In the genomic region with DNA sequence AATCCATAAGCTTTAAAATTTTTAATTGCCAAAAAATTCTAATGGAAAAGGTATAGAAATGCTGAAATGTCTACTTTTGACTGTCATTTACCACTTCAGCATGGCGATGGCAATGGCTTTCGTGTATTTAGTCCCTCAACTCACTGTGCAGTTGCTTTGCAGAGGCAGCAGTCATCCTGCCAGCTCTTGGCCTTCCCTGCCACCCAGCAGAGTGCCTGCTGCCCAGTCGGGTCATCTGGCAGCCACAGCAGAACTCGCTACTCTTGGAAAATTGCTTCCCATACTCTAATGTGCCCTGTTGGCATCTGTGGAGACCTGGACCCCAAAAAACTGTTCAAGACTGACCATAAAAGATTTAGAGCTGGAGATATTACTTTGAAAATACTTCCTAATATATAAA, we compare ENCODE assay signal across 17 cellular contexts.
DNase-seq lines count a peak whose midpoint lies in the region; TF ChIP-seq lines count a peak whose summit lies in the region.
"Had no signal": no experiment of that assay in that cellular context is flagged by ENCODE, and none has a peak within 500 bp of the region (broad histone marks: within the 10 kb centered on the region; RNA-seq: fewer than 3 reads in every experiment).

No MANE protein-coding gene starts in this region.

- no peaks in the 10 kb centered on the region for H3K4me1 ChIP-seq in left ventricle myocardium inferior
- H3K4me1 ChIP-seq: BLaER1, Caco-2, HAP-1 had no signal

- no peaks in the 10 kb centered on the region for H3K36me3 ChIP-seq in left ventricle myocardium inferior
- H3K36me3 ChIP-seq: BLaER1, HAP-1 had no signal

- H3K4me3 ChIP-seq in left ventricle myocardium inferior: no peak overlapping the region
- H3K4me3 ChIP-seq: BLaER1, GM23338, HAP-1 had no signal

- TF ChIP-seq CTCF in left ventricle myocardium inferior (IDR thresholded peaks at IDR 0.05; ENCODE audit: borderline replicate concordance): no peak

- no peak overlapping the region for H3K27ac ChIP-seq in left ventricle myocardium inferior (replicated peaks)
- H3K27ac ChIP-seq: BLaER1, C4-2B had no signal

- intact Hi-C loops in left ventricle myocardium inferior (cut with micrococcal nuclease) (no loop called here), cardiac septum (cut with DNase I) (no loop called here)

- DNase-seq in left ventricle myocardium inferior (peak; percentile 27), cardiac septum (ENCODE audit: low spot score) (no peak), cerebellum (ENCODE audit: low spot score) (peak; percentile 3), medulla oblongata (ENCODE audit: extremely low spot score) (peak; percentile 27), NCI-H1092 (lab: John Stamatoyannopoulos, UW) (no peak), DMS79 treated with DMSO at 0.1 percent for 48 hours (lab: John Stamatoyannopoulos, UW) (no peak)
- DNase-seq: Caco-2; CD4-positive, CD25-positive, alpha-beta regulatory T cell; CD8-positive, alpha-beta T cell; DMS153; EL; GF-D8; HFFc6 had no signal

- H3K27me3 ChIP-seq in left ventricle myocardium inferior (ENCODE audit: low read depth): peaks cover 16% of the 10 kb centered on the region
- H3K27me3 ChIP-seq: BLaER1 had no signal

- H3K9me3 ChIP-seq in left ventricle myocardium inferior (replicated peaks): no peaks in the 10 kb centered on the region
- H3K9me3 ChIP-seq: BLaER1, Caco-2, HAP-1 had no signal

Comparison
In these comparisons a context has a peak if more than half of its experiments do, and no peak if none do; other contexts are left out.
1. DNase-seq: peak in left ventricle myocardium inferior (single experiment), cerebellum (single experiment) and medulla oblongata (single experiment); none in cardiac septum (single experiment), NCI-H1092 (single experiment) and DMS79 treated with DMSO at 0.1 percent for 48 hours (single experiment).